Comparison of ENCODE assay signal across 16 cellular contexts in the genomic region with DNA sequence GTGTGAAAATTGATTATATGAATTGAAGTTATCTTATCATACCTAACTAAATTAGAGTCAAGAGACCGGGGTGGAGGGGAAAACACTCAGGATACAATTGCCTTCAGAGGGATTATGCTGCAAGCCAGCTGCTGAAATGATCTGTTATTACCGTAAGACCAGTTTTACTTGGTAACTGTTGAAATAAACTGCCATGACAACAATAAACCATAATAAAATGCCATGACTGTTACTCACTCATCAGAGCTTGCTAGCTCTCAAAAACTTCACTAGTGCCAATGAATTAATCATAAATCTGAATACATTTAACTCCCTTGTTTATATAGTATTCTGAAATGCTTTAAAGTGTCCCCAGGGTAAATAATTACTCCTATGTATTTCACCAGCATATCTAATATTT.
DNase-seq lines count a peak whose midpoint lies in the region; ATAC-seq, FAIRE-seq and TF ChIP-seq lines count a peak whose summit lies in the region.
"Had no signal": no experiment of that assay in that cellular context is flagged by ENCODE, and none has a peak within 500 bp of the region (broad histone marks: within the 10 kb centered on the region; RNA-seq: fewer than 3 reads in every experiment).

No MANE protein-coding gene starts in this region.

- H3K27me3 ChIP-seq in lung (ENCODE audit: control insufficient read depth, insufficient read depth) = no peaks in the 10 kb centered on the region
- no peaks in the 10 kb centered on the region for H3K27me3 ChIP-seq in dorsolateral prefrontal cortex

- peak; percentile 75 for ATAC-seq in lung (ENCODE audit: insufficient read depth, low FRiP score)
- ATAC-seq: left colon; stimulated activated naive B cell treated with anti-CD40 and anti-IgM and Interleukin-4, amounts not matched to agents 10 μg/mL and 1 μg/mL and 100 μg/mL, for 72 hours had no signal

- DNase-seq in AG09319 (ENCODE audit: extremely low read depth, low read depth) (peak; percentile 28), HT-29 (ENCODE audit: low spot score) (peak; percentile 42), cardiac fibroblast (ENCODE audit: low read depth in 2 of 2) (peak; percentile 82 to 85), lung (ENCODE audit: low spot score) (no peak), D721Med (ENCODE audit: insufficient read length, low spot score) (no peak), dorsolateral prefrontal cortex (no peak), midbrain (lab: John Stamatoyannopoulos, UW) (no peak), DMS153 treated with DMSO at 0.1 percent for 48 hours (lab: John Stamatoyannopoulos, UW; ENCODE audit: unreplicated experiment) (no peak)
- DNase-seq: CD4-positive, alpha-beta T cell; left colon; NCI-H1436 treated with DMSO at 0.1 percent for 48 hours; NK-92 treated with Interleukin-12 subunit alpha and Interleukin-12 subunit beta, amount 100 ng/mL, for 24 hours; stimulated activated CD4-positive, alpha-beta T cell treated with anti-CD3 and anti-CD28 coated beads, Interleukin-1b, Interleukin-23, amount 100 ng/mL, for 48 hours; stimulated activated naive B cell treated with anti-CD40 and anti-IgM and Interleukin-4, amounts not matched to agents 10 μg/mL and 1 μg/mL and 100 μg/mL, for 72 hours; SW 1271 had no signal

- FAIRE-seq in D721Med (lab: Jason Lieb, UNC) = no peak

- intact Hi-C loops in dorsolateral prefrontal cortex (cut with DNase I) = no loop called here

- TF ChIP-seq CTCF in AG09319 (IDR thresholded peaks at IDR 0.05; ENCODE audit: low read depth, low read length) (no peak), cardiac fibroblast (IDR thresholded peaks at IDR 0.05; ENCODE audit: low read depth, low read length) (no peak), lung (IDR thresholded peaks at IDR 0.05; ENCODE audit: control extremely low read depth, extremely low read depth) (no peak), D721Med (IDR thresholded peaks at IDR 0.05; ENCODE audit: insufficient read depth, missing control alignments) (no peak), dorsolateral prefrontal cortex (IDR thresholded peaks at IDR 0.05 in 54 of 56, conservative IDR thresholded peaks at IDR 0.05 in 2 of 56; ENCODE audit: low read depth in 1 of 56, partially characterized antibody in 56 of 56) (no peak)

- WGBS in lung, 2 donors = 63 to 67% methylated on average over 2 of the region's 2 CpGs

- no peaks in the 10 kb centered on the region for H3K36me3 ChIP-seq in lung (ENCODE audit: control insufficient read depth in 2 of 2, insufficient read depth in 2 of 2, low read length in 2 of 2)

- H3K4me1 ChIP-seq in lung (ENCODE audit: control insufficient read depth in 2 of 2, insufficient read depth in 2 of 2, low read length in 2 of 2) = no peaks in the 10 kb centered on the region
- H3K4me1 ChIP-seq: parathyroid adenoma had no signal

- H3K9me3 ChIP-seq in lung (ENCODE audit: control insufficient read depth in 2 of 2, insufficient read depth in 1 of 2, low read length in 1 of 2) = no peaks in the 10 kb centered on the region

- H3K4me3 ChIP-seq in cardiac fibroblast (replicated peaks in 1 of 2; ENCODE audit: low read depth in 2 of 2, low read length in 2 of 2) (no peak overlapping the region), lung (no peak overlapping the region), dorsolateral prefrontal cortex (no peak overlapping the region)

- H3K27ac ChIP-seq in lung (ENCODE audit: low read depth in 1 of 2, low read length in 1 of 2) (no peak overlapping the region), dorsolateral prefrontal cortex (no peak overlapping the region)
- H3K27ac ChIP-seq: parathyroid adenoma had no signal

Comparison
In these comparisons a context has a peak if more than half of its experiments do, and no peak if none do; other contexts are left out.
1. DNase-seq: peak in AG09319 (single experiment), HT-29 (single experiment) and cardiac fibroblast (2 of 2); none in lung (single experiment), D721Med (single experiment), dorsolateral prefrontal cortex (0 of 10), midbrain (single experiment) and DMS153 treated with DMSO at 0.1 percent for 48 hours (single experiment).